ENCODE assay signal across 18 cellular contexts in the genomic region with DNA sequence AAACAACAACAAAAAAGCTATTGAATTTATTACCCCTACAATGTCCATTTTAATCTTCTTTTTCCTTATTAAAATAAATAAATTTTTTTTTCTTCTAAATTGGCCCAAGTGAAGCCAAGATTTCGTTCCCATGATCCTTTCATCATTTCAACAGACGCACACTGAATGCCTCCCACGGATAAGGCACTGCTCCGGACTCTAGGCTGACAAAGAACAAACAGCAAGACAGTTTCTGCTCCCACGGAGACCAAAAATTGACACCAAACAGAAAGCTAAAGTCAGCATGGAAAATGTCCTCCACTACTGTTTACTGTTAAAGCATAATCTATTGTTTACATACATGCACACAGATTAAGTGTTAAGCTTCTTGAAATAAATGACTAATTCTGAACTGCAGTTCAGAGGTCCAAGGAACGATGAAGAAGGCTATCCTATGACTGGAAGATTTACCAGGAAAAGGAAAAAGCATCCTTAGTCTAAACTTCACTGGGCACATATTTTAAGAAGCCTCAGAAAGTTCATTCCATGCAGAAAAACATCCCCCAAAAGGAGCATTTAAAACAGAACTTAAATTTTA.
A peak's percentile ranks its signal among the peaks of the same experiment; 100 is the strongest.
DNase-seq lines count a peak whose midpoint lies in the region; ATAC-seq, FAIRE-seq and TF ChIP-seq lines count a peak whose summit lies in the region.
"Had no signal": no experiment of that assay in that cellular context is flagged by ENCODE, and none has a peak within 500 bp of the region (broad histone marks: within the 10 kb centered on the region; RNA-seq: fewer than 3 reads in every experiment).

No MANE protein-coding gene starts in this region.

- H3K36me3 ChIP-seq in liver (ENCODE audit: control insufficient read depth in 4 of 4, insufficient read depth in 3 of 4, low read depth in 1 of 4, low read length in 3 of 4) (no peaks in the 10 kb centered on the region), HepG2 (replicated peaks in 1 of 2; ENCODE audit: control insufficient read depth in 1 of 2, insufficient read depth in 2 of 2, low read length in 2 of 2) (no peaks in the 10 kb centered on the region), testis (ENCODE audit: low read depth, missing control alignments) (no peaks in the 10 kb centered on the region)

- H3K27ac ChIP-seq in liver (ENCODE audit: low read depth in 1 of 2, low read length in 2 of 2) (no peak overlapping the region), HepG2 (ENCODE audit: extremely low read length, insufficient read depth, low read length) (no peak overlapping the region), testis (no peak overlapping the region)
- H3K27ac ChIP-seq: C4-2B had no signal

- FAIRE-seq in HepG2 (lab: Jason Lieb, UNC): no peak
- FAIRE-seq: A204.1, G401.6, GM18507, H1 had no signal

- no peak overlapping the region for H3K4me2 ChIP-seq in HepG2 (ENCODE audit: low read depth, low read length)

- H3K9me3 ChIP-seq in liver (ENCODE audit: control insufficient read depth in 4 of 4, low read length in 3 of 4) (peaks cover 0 to 3% (median 0%) of the 10 kb centered on the region in 4 donors), HepG2 (ENCODE audit: low read length) (no peaks in the 10 kb centered on the region), testis (no peaks in the 10 kb centered on the region)

- CTCF ChIA-PET in HepG2 (lab: Yijun Ruan, JAX; ENCODE audit: low intra/inter-chr PET ratio, low total read pairs): no interaction called here

- H3K36me3 Mint-ChIP-seq in nephron progenitor cell (ENCODE audit: low read depth): peaks cover 63% of the 10 kb centered on the region

- H4K20me1 ChIP-seq in HepG2 (ENCODE audit: insufficient read depth, low read length): no peaks in the 10 kb centered on the region

- TF ChIP-seq CTCF in liver (IDR thresholded peaks at IDR 0.05; ENCODE audit: low read depth, low read length, missing input control) (no peak), HepG2 (CRISPR knock-in tag; IDR thresholded peaks at IDR 0.05) (no peak), fibroblast of villous mesenchyme (IDR thresholded peaks at IDR 0.05; ENCODE audit: insufficient read depth, low read depth, low read length) (no peak), nephron progenitor cell (IDR thresholded peaks at IDR 0.05) (no peak), testis (IDR thresholded peaks at IDR 0.05) (no peak)

- no peak for DNase-seq in HepG2 (ENCODE audit: low spot score)
- peak; percentile 52 for DNase-seq in fibroblast of villous mesenchyme (ENCODE audit: low read depth)
- DNase-seq in nephron progenitor cell: no peak
- peak; percentile 6 for DNase-seq in smooth muscle cell of the brain vasculature (ENCODE audit: low read depth, low spot score)
- no peak for DNase-seq in activated CD4-positive, alpha-beta T cell treated with anti-CD3 and anti-CD28 coated beads, Interleukin-2, amount 50 U/mL, for 4 hours
- no peak for DNase-seq in OCI-M2 (lab: John Stamatoyannopoulos, UW; ENCODE audit: unreplicated experiment)
- no peak for DNase-seq in testis
- DNase-seq: Calu3; CD8-positive, alpha-beta memory T cell; Karpas-422; MV-4-11; NCI-H1105 treated with DMSO at 0.1 percent for 48 hours had no signal

- 52% methylated on average over 6 of the region's 6 CpGs for WGBS in liver
- 70% methylated on average over 6 of the region's 6 CpGs for WGBS in HepG2 (ENCODE audit: low lambda C conversion rate)
- 36 to 47% methylated on average over 6 of the region's 6 CpGs for WGBS in testis, 2 donors

- no peak for ATAC-seq in HepG2

- BruUV-seq in HepG2 (replicated peaks; lab: Mats Ljungman, UMichigan): no TSS peak

- intact Hi-C loops in HepG2 (cut with micrococcal nuclease; ENCODE audit: unreplicated experiment): no loop called here
- intact Hi-C loops in testis (cut with DNase I; ENCODE audit: low total_unique reads): no loop called here

- no peak overlapping the region for H3K9ac ChIP-seq in liver (ENCODE audit: low read depth in 1 of 2, low read length in 2 of 2)
- H3K9ac ChIP-seq in HepG2 (ENCODE audit: insufficient read depth, low read depth, low read length): no peak overlapping the region

- H3K27me3 Mint-ChIP-seq in nephron progenitor cell (ENCODE audit: low read depth, poor library complexity): no peaks in the 10 kb centered on the region

- H3K79me2 ChIP-seq in HepG2 (ENCODE audit: insufficient read depth, low read length): no peaks in the 10 kb centered on the region

- POLR2A ChIA-PET in HepG2 (lab: Yijun Ruan, JAX): no interaction called here

- H3K27me3 ChIP-seq in liver (ENCODE audit: control insufficient read depth in 4 of 4, insufficient read depth in 4 of 4, low read length in 3 of 4): no peaks in the 10 kb centered on the region
- H3K27me3 ChIP-seq in HepG2 (ENCODE audit: control insufficient read depth in 1 of 2, insufficient read depth in 2 of 2, low read length in 2 of 2): no peaks in the 10 kb centered on the region
- H3K27me3 ChIP-seq in testis: no peaks in the 10 kb centered on the region

- H3K4me1 ChIP-seq in liver (ENCODE audit: control insufficient read depth in 4 of 4, insufficient read depth in 4 of 4, low read length in 3 of 4) (no peaks in the 10 kb centered on the region), HepG2 (ENCODE audit: insufficient read depth, low read length) (peaks cover 11% of the 10 kb centered on the region), testis (no peaks in the 10 kb centered on the region)

- no peak overlapping the region for H2AFZ ChIP-seq in HepG2 (ENCODE audit: low read length)

- TF ChIP-seq RAD21 in liver (IDR thresholded peaks at IDR 0.05) (no peak), HepG2 (CRISPR knock-in tag; IDR thresholded peaks at IDR 0.05) (no peak)

- H3K4me3 Mint-ChIP-seq in nephron progenitor cell: peak overlapping the region; percentile 62
- H3K4me3 Mint-ChIP-seq: CD8-positive, alpha-beta memory T cell had no signal

- H3K4me1 Mint-ChIP-seq in nephron progenitor cell: peaks cover 54% of the 10 kb centered on the region
- H3K4me1 Mint-ChIP-seq: CD8-positive, alpha-beta memory T cell had no signal

- no peak for TF ChIP-seq POLR2A in HepG2 (IDR thresholded peaks at IDR 0.05; ENCODE audit: insufficient read depth in 1 of 2, low read depth in 2 of 2, low read length in 2 of 2)
- TF ChIP-seq POLR2A in testis (IDR thresholded peaks at IDR 0.05): no peak

- peak overlapping the region; percentile 99 for H3K27ac Mint-ChIP-seq in nephron progenitor cell
- H3K27ac Mint-ChIP-seq: CD8-positive, alpha-beta memory T cell had no signal

- in situ Hi-C loops in HepG2 (cut with HindIII; ENCODE audit: extremely low pct_ligation_motif_present, low pct_unique_long_range_greater_than_20kb): no loop called here

- no peak for TF ChIP-seq EP300 in HepG2 (IDR thresholded peaks at IDR 0.05; ENCODE audit: low read depth in 2 of 2, low read length in 2 of 2)
- no peak for TF ChIP-seq EP300 in HepG2 (CRISPR knock-in tag; IDR thresholded peaks at IDR 0.05; ENCODE audit: borderline replicate concordance)

- H3K4me3 ChIP-seq in liver (ENCODE audit: low read depth in 1 of 3, low read length in 3 of 3) (no peak overlapping the region), HepG2 (replicated peaks in 1 of 3; ENCODE audit: insufficient read depth in 1 of 3, low read depth in 2 of 3, low read length in 3 of 3) (no peak overlapping the region), fibroblast of villous mesenchyme (ENCODE audit: low read depth, low read length) (no peak overlapping the region), testis (no peak overlapping the region)

- H3K9me3 Mint-ChIP-seq in nephron progenitor cell: peaks cover 25% of the 10 kb centered on the region

TF ChIP-seq in liver, 16 proteins besides CTCF, POLR2A, EP300 and RAD21:
- no peak for TF ChIP-seq SP1 (IDR thresholded peaks at IDR 0.05)
- peak; percentile 54 for TF ChIP-seq NR2F2 (IDR thresholded peaks at IDR 0.05)

TF ChIP-seq in HepG2, 621 proteins besides CTCF, POLR2A, EP300 and RAD21 (continues in another document):
- TF ChIP-seq ZBTB1 (CRISPR knock-in tag; IDR thresholded peaks at IDR 0.05; ENCODE audit: borderline replicate concordance): no peak
- TF ChIP-seq FOXO1 (CRISPR knock-in tag; IDR thresholded peaks at IDR 0.05): no peak
- TF ChIP-seq, protein P1, sequence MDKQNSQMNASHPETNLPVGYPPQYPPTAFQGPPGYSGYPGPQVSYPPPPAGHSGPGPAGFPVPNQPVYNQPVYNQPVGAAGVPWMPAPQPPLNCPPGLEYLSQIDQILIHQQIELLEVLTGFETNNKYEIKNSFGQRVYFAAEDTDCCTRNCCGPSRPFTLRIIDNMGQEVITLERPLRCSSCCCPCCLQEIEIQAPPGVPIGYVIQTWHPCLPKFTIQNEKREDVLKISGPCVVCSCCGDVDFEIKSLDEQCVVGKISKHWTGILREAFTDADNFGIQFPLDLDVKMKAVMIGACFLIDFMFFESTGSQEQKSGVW (CRISPR knock-in tag; IDR thresholded peaks at IDR 0.05; ENCODE audit: borderline replicate concordance): no peak
- TF ChIP-seq, protein P2, sequence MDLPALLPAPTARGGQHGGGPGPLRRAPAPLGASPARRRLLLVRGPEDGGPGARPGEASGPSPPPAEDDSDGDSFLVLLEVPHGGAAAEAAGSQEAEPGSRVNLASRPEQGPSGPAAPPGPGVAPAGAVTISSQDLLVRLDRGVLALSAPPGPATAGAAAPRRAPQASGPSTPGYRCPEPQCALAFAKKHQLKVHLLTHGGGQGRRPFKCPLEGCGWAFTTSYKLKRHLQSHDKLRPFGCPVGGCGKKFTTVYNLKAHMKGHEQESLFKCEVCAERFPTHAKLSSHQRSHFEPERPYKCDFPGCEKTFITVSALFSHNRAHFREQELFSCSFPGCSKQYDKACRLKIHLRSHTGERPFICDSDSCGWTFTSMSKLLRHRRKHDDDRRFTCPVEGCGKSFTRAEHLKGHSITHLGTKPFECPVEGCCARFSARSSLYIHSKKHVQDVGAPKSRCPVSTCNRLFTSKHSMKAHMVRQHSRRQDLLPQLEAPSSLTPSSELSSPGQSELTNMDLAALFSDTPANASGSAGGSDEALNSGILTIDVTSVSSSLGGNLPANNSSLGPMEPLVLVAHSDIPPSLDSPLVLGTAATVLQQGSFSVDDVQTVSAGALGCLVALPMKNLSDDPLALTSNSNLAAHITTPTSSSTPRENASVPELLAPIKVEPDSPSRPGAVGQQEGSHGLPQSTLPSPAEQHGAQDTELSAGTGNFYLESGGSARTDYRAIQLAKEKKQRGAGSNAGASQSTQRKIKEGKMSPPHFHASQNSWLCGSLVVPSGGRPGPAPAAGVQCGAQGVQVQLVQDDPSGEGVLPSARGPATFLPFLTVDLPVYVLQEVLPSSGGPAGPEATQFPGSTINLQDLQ (CRISPR knock-in tag; IDR thresholded peaks at IDR 0.05): no peak
- no peak for TF ChIP-seq GLMP (CRISPR knock-in tag; IDR thresholded peaks at IDR 0.05; ENCODE audit: borderline replicate concordance)
- TF ChIP-seq ZNF296 (CRISPR knock-in tag; conservative IDR thresholded peaks at IDR 0.05): no peak

Comparison
In these comparisons a context has a peak if more than half of its experiments do, and no peak if none do; other contexts are left out.
1. DNase-seq: peak in fibroblast of villous mesenchyme (single experiment) and smooth muscle cell of the brain vasculature (single experiment); none in HepG2 (single experiment), nephron progenitor cell (single experiment), activated CD4-positive, alpha-beta T cell treated with anti-CD3 and anti-CD28 coated beads, Interleukin-2, amount 50 U/mL, for 4 hours (0 of 2), OCI-M2 (single experiment) and testis (single experiment).